In the genomic region with DNA sequence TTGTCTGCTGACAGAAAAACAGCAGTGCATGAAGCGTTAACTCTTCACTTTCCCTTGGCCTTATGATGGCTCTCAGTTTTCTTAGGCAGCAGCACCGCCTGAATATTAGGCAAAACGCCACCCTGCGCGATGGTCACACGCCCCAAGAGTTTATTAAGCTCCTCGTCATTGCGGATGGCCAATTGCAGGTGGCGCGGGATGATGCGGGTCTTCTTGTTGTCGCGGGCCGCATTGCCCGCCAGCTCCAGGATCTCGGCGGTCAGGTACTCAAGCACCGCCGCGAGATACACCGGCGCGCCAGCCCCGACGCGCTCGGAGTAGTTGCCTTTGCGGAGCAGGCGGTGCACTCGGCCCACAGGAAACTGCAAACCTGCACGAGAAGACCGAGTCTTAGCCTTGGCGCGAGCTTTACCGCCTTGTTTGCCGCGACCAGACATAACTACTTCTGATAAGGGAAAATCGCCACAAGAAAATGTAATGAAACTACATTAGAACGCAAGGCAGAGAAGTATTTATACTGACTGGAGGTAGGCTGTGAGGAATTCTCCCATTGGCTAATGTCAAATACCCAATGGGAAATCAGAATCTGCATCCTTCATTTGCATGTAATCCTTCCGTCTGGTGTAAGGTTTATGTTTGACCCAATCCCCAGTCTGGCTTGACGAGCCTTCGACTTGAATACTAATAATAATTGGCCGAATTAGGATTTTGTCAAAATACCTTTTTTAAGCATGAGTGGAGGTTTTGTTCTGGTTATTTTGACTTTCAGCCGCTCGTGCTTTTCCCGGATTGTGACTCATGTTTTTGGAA, we compare ENCODE assay signal across 1 cellular context.
A peak's percentile ranks its signal among the peaks of the same experiment; 100 is the strongest.
TF ChIP-seq lines count a peak whose summit lies in the region.

No MANE protein-coding gene starts in this region.

TF ChIP-seq in SK-N-SH, 30 proteins besides CTCF, POLR2A, EP300 and RAD21 (continued from another document):
- TF ChIP-seq IRF3 (IDR thresholded peaks at IDR 0.05; ENCODE audit: low read depth, low read length), result peak; percentile 83; the same call in 1 of the 2 replicates
- TF ChIP-seq GATA2 (CRISPR knock-in tag; IDR thresholded peaks at IDR 0.05), result 0 out of 2 replicates have a peak, but pooled peaks have one; percentile 27
- TF ChIP-seq, protein P1, sequence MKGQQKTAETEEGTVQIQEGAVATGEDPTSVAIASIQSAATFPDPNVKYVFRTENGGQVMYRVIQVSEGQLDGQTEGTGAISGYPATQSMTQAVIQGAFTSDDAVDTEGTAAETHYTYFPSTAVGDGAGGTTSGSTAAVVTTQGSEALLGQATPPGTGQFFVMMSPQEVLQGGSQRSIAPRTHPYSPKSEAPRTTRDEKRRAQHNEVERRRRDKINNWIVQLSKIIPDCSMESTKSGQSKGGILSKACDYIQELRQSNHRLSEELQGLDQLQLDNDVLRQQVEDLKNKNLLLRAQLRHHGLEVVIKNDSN (IDR thresholded peaks at IDR 0.05; ENCODE audit: borderline replicate concordance, low read depth), result no peak
